In the genomic region with DNA sequence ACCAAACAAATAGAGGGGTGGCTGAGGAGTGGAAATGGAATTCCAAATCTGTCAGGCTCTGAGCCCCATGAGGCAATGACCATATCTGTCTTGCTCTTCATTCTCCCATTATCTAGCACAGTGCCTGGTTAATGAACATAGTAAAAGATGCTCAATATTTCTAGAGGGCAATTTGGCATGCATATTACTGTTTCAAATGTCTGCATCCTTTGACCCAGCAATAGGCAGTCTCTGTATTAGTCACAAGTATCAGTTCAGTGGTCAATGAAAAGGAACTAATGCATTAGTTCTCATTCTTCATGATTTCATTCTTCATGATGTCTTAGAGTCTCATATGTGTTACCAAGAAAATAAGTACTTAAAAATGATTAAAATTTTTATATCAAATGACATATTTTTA, we compare ENCODE assay signal across 1 cellular context.
TF ChIP-seq lines count a peak whose summit lies in the region.

No MANE protein-coding gene starts in this region.

TF ChIP-seq in GM12878, 131 proteins besides CTCF, POLR2A, EP300 and RAD21 (continued from another document):
- TF ChIP-seq, protein P1, sequence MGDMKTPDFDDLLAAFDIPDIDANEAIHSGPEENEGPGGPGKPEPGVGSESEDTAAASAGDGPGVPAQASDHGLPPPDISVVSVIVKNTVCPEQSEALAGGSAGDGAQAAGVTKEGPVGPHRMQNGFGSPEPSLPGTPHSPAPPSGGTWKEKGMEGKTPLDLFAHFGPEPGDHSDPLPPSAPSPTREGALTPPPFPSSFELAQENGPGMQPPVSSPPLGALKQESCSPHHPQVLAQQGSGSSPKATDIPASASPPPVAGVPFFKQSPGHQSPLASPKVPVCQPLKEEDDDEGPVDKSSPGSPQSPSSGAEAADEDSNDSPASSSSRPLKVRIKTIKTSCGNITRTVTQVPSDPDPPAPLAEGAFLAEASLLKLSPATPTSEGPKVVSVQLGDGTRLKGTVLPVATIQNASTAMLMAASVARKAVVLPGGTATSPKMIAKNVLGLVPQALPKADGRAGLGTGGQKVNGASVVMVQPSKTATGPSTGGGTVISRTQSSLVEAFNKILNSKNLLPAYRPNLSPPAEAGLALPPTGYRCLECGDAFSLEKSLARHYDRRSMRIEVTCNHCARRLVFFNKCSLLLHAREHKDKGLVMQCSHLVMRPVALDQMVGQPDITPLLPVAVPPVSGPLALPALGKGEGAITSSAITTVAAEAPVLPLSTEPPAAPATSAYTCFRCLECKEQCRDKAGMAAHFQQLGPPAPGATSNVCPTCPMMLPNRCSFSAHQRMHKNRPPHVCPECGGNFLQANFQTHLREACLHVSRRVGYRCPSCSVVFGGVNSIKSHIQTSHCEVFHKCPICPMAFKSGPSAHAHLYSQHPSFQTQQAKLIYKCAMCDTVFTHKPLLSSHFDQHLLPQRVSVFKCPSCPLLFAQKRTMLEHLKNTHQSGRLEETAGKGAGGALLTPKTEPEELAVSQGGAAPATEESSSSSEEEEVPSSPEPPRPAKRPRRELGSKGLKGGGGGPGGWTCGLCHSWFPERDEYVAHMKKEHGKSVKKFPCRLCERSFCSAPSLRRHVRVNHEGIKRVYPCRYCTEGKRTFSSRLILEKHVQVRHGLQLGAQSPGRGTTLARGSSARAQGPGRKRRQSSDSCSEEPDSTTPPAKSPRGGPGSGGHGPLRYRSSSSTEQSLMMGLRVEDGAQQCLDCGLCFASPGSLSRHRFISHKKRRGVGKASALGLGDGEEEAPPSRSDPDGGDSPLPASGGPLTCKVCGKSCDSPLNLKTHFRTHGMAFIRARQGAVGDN (IDR thresholded peaks at IDR 0.05) = no peak
- TF ChIP-seq KAT2A (conservative IDR thresholded peaks at IDR 0.05; ENCODE audit: control insufficient read depth, low read depth, low read length) = no peak
- no peak for TF ChIP-seq STAT3 (IDR thresholded peaks at IDR 0.05; ENCODE audit: low read depth, low read length)
- TF ChIP-seq SREBF1 (IDR thresholded peaks at IDR 0.05; ENCODE audit: low read length) = no peak
- TF ChIP-seq POLR2AphosphoS2 (IDR thresholded peaks at IDR 0.05; ENCODE audit: low read depth, low read length) = no peak
- no peak for TF ChIP-seq ATF7 (IDR thresholded peaks at IDR 0.05; ENCODE audit: low read depth)
- TF ChIP-seq, protein P2, sequence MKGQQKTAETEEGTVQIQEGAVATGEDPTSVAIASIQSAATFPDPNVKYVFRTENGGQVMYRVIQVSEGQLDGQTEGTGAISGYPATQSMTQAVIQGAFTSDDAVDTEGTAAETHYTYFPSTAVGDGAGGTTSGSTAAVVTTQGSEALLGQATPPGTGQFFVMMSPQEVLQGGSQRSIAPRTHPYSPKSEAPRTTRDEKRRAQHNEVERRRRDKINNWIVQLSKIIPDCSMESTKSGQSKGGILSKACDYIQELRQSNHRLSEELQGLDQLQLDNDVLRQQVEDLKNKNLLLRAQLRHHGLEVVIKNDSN (IDR thresholded peaks at IDR 0.05; ENCODE audit: borderline replicate concordance, extremely low read length, insufficient read depth, low read depth, low read length) = no peak
- no peak for TF ChIP-seq FOXM1 (IDR thresholded peaks at IDR 0.05; ENCODE audit: low read depth, low read length)
- TF ChIP-seq IRF4 (IDR thresholded peaks at IDR 0.05; ENCODE audit: low read depth, low read length) = peak; percentile 45; the same call in 1 of the 2 replicates
- TF ChIP-seq CEBPB (IDR thresholded peaks at IDR 0.05; ENCODE audit: borderline replicate concordance in 1 of 2, low read depth in 2 of 2, low read length in 2 of 2) = no peak
- peak; percentile 50; the same call in 1 of the 2 replicates for TF ChIP-seq JUNB (IDR thresholded peaks at IDR 0.05)
- TF ChIP-seq ZNF207 (IDR thresholded peaks at IDR 0.05; ENCODE audit: borderline replicate concordance) = no peak
- TF ChIP-seq ZNF384 (IDR thresholded peaks at IDR 0.05; ENCODE audit: borderline replicate concordance, low read depth, low read length) = no peak
- TF ChIP-seq PKNOX1 (IDR thresholded peaks at IDR 0.05) = no peak
- no peak for TF ChIP-seq MXI1 (IDR thresholded peaks at IDR 0.05; ENCODE audit: low read depth, low read length)
- no peak for TF ChIP-seq SREBF2 (IDR thresholded peaks at IDR 0.05; ENCODE audit: low read length)
- TF ChIP-seq PAX5 (IDR thresholded peaks at IDR 0.05; ENCODE audit: borderline replicate concordance, low read depth, low read length) = no peak
- TF ChIP-seq ZNF24 (IDR thresholded peaks at IDR 0.05) = peak; percentile 75; the same call in 1 of the 2 replicates
- TF ChIP-seq RAD51 (IDR thresholded peaks at IDR 0.05) = no peak
- no peak for TF ChIP-seq MTA3 (IDR thresholded peaks at IDR 0.05; ENCODE audit: borderline replicate concordance, low read length)
- TF ChIP-seq, protein P3, sequence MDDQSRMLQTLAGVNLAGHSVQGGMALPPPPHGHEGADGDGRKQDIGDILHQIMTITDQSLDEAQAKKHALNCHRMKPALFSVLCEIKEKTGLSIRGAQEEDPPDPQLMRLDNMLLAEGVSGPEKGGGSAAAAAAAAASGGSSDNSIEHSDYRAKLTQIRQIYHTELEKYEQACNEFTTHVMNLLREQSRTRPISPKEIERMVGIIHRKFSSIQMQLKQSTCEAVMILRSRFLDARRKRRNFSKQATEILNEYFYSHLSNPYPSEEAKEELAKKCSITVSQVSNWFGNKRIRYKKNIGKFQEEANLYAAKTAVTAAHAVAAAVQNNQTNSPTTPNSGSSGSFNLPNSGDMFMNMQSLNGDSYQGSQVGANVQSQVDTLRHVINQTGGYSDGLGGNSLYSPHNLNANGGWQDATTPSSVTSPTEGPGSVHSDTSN (IDR thresholded peaks at IDR 0.05; ENCODE audit: insufficient replicate concordance, low read depth, low read length) = no peak
- no peak for TF ChIP-seq CHD1 (IDR thresholded peaks at IDR 0.05; ENCODE audit: low read depth, low read length)
